ENCODE assay signal across 9 cellular contexts in genomic region chr3:175826759-175827158, GRCh38.
"Had no signal": no experiment of that assay in that cellular context is flagged by ENCODE, and none has a peak within 500 bp of the region (broad histone marks: within the 10 kb centered on the region; RNA-seq: fewer than 3 reads in every experiment).

No MANE protein-coding gene starts in this region.

- H3K27ac Mint-ChIP-seq: HFFc6, IgD-negative memory B cell had no signal

- H3K4me3 ChIP-seq: GM23248, HAP-1 had no signal

- H3K9me3 Mint-ChIP-seq: HFFc6 had no signal

- H3K36me3 ChIP-seq: HAP-1 had no signal

- H3K27me3 Mint-ChIP-seq: IgD-negative memory B cell had no signal

- H3K4me1 Mint-ChIP-seq: IgD-negative memory B cell had no signal

- H3K9me3 ChIP-seq: HAP-1 had no signal

- H2AFZ ChIP-seq: GM23248 had no signal

- DNase-seq: GM23248, GOT3, H7, HFFc6, KG1 had no signal

- H3K27ac ChIP-seq: GM23248, HL-60 had no signal

- H3K4me1 ChIP-seq: HAP-1 had no signal

- H3K4me3 Mint-ChIP-seq: HFFc6, IgD-negative memory B cell had no signal

- ATAC-seq: HCT116 had no signal

- H3K36me3 Mint-ChIP-seq: IgD-negative memory B cell had no signal

- H3K9ac ChIP-seq: GM23248 had no signal
